Comparison of ENCODE assay signal across 21 cellular contexts in genomic region chr14:48963231-48963630, GRCh38.
"Had no signal": no experiment of that assay in that cellular context is flagged by ENCODE, and none has a peak within 500 bp of the region (broad histone marks: within the 10 kb centered on the region; RNA-seq: fewer than 3 reads in every experiment).

No MANE protein-coding gene starts in this region.

- H3K4me2 ChIP-seq: neural progenitor cell had no signal

- H3K9ac ChIP-seq: neural progenitor cell had no signal

- H3K4me3 ChIP-seq: heart left ventricle, left ventricle myocardium inferior, lung, mucosa of descending colon, neural progenitor cell, ovary, spleen, thoracic aorta, transverse colon had no signal

- H3K27ac ChIP-seq: heart left ventricle, left ventricle myocardium inferior, neural progenitor cell, ovary, spleen, thoracic aorta, transverse colon had no signal

- H3K9me3 ChIP-seq: heart left ventricle, mucosa of descending colon, ovary, spleen, thoracic aorta, transverse colon had no signal

- H2AFZ ChIP-seq: neural progenitor cell had no signal

- H3K36me3 ChIP-seq: heart left ventricle, left ventricle myocardium inferior, neural progenitor cell, ovary, spleen, thoracic aorta, transverse colon had no signal

- ATAC-seq: esophagus mucosa; heart left ventricle; mucosa of descending colon; natural killer cell; right cardiac atrium; stimulated activated memory B cell treated with anti-CD40 and anti-IgM and Interleukin-4, amounts not matched to agents 10 μg/mL and 1 μg/mL and 100 μg/mL, for 72 hours; stimulated activated naive CD8-positive, alpha-beta T cell treated with anti-CD3 and anti-CD28 coated beads, Interleukin-15, amount 100 ng/mL, for 72 hours had no signal

- DNase-seq: effector memory CD4-positive, alpha-beta T cell; heart left ventricle; immature natural killer cell; left ventricle myocardium inferior; mesenchymal stem cell; mucosa of descending colon; natural killer cell; nucleus accumbens; ovary; right cardiac atrium; spleen; stimulated activated CD4-positive, alpha-beta T cell treated with anti-CD3 and anti-CD28 coated beads, Interleukin-15, amount 100 ng/mL, for 24 hours; stimulated activated CD4-positive, alpha-beta T cell treated with anti-CD3 and anti-CD28 coated beads, Interleukin-1b, Interleukin-23, amount 100 ng/mL, for 48 hours; stimulated activated CD4-positive, alpha-beta T cell treated with anti-CD3 and anti-CD28 coated beads, Interleukin-4, amount 100 ng/mL, for 24 hours; stimulated activated naive CD8-positive, alpha-beta T cell treated with anti-CD3 and anti-CD28 coated beads, Interleukin-15, amount 100 ng/mL, for 72 hours; transverse colon had no signal

- H3K4me1 ChIP-seq: heart left ventricle, left ventricle myocardium inferior, neural progenitor cell, spleen, transverse colon had no signal

- H3K27me3 ChIP-seq: heart left ventricle, neural progenitor cell, ovary, spleen, transverse colon had no signal
